ENCODE assay signal across 7 cellular contexts in the genomic region with DNA sequence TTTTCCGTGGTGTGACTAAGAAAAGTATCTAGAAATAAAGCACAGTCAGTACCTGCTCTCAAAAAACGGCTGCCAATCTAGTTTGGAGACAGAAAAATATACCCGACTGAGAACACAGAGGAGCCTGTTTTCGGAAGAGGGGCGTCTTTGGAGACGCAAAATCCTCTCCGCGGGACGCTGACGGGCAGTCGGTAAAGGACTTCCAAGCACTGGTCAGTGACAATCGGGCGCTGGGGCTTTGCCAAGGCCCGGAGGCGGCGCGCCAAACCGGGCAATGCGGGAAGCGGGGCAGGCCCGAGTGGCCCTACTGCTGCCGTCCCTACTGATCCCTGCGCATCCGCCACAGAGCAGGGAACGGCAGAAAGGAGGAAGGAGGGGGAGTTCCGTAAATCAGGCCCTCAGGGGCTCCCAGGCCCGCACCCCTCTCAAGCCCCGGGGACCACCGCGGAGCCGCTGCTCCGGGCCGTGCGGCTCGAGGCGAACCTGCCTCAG. TPM values are rescaled to one million over a fixed set of nuclear protein-coding genes. Genes with fewer than 3 reads are reported as not detected.
DNase-seq lines count a peak whose midpoint lies in the region; ATAC-seq and TF ChIP-seq lines count a peak whose summit lies in the region.

No MANE protein-coding gene starts in this region.

- peak; percentile 7 for DNase-seq in NCI-H1105 (lab: John Stamatoyannopoulos, UW)
- DNase-seq in anterior cingulate cortex (lab: John Stamatoyannopoulos, UW): peak in 52 of 58 donors; percentile 35 to 86 (median 68)
- peak; percentile 81 for DNase-seq in right atrium auricular region (ENCODE audit: low spot score)
- peak; percentile 40 to 94 (median 61) for DNase-seq in posterior cingulate gyrus
- no peak for DNase-seq in HuH-7 (ENCODE audit: low spot score)

- intact Hi-C loops in posterior cingulate gyrus (cut with DNase I): loop anchor here (10.0 kb wide), 1 partner anchor 170 kb away; no protein-coding TSS in a partner anchor

- H3K27ac ChIP-seq in right atrium auricular region: peak overlapping the region; percentile 96 to 100

- no peaks in the 10 kb centered on the region for H3K27me3 ChIP-seq in right atrium auricular region

- peaks cover 10% of the 10 kb centered on the region for H3K4me1 ChIP-seq in ES-I3 (ENCODE audit: insufficient read depth, low read length)
- H3K4me1 ChIP-seq in right atrium auricular region: peaks cover 0 to 22% of the 10 kb centered on the region in 2 donors

- peak overlapping the region; percentile 96 for H3K9ac ChIP-seq in ES-I3 (ENCODE audit: low read depth, low read length)

- H3K36me3 ChIP-seq in ES-I3 (ENCODE audit: insufficient read depth, low read length) (peaks cover 5% of the 10 kb centered on the region), right atrium auricular region (peaks cover 5% of the 10 kb centered on the region)

- no peak for TF ChIP-seq CTCF in right atrium auricular region (IDR thresholded peaks at IDR 0.05)

- H3K4me3 ChIP-seq in right atrium auricular region: peak overlapping the region; percentile 86 to 99

- H3K9me3 ChIP-seq in ES-I3 (ENCODE audit: control insufficient read depth, insufficient read depth, low read length) (no peaks in the 10 kb centered on the region), right atrium auricular region (no peaks in the 10 kb centered on the region)

- ATAC-seq in GM21619 (IDR thresholded peaks at IDR 0.05; ENCODE audit: unreplicated experiment): peak; percentile 14

RNA-seq across cellular contexts. Expression of a gene that starts 0.6 kb away (rescaled TPM):
- total RNA-seq in right atrium auricular region: 10 to 100 TPM in 1 of 2 donors, 1 to 10 TPM in 1; 3.7 to 14.6 TPM

RNA-seq across cellular contexts. Expression of a gene that starts 59.6 kb away (rescaled TPM):
- total RNA-seq in right atrium auricular region: 10 to 100 TPM in 1 of 2 donors, 1 to 10 TPM in 1; 9.0 to 12.7 TPM
